Comparison of ENCODE assay signal across 11 cellular contexts in genomic region chr2:66813976-66814375, GRCh38.
"Had no signal": no experiment of that assay in that cellular context is flagged by ENCODE, and none has a peak within 500 bp of the region (broad histone marks: within the 10 kb centered on the region; RNA-seq: fewer than 3 reads in every experiment).

No MANE protein-coding gene starts in this region.

- H3K36me3 ChIP-seq: breast epithelium, left ventricle myocardium inferior had no signal

- H3K27ac ChIP-seq: breast epithelium, left ventricle myocardium inferior, testis had no signal

- H3K4me1 Mint-ChIP-seq: activated naive CD4-positive, alpha-beta T cell treated with anti-CD3 and anti-CD28 coated beads, Interleukin-2, amount 50 U/mL, for 24 hours had no signal

- H3K4me1 ChIP-seq: breast epithelium, left ventricle myocardium inferior, testis had no signal

- H3K9me3 ChIP-seq: testis had no signal

- H3K4me3 ChIP-seq: breast epithelium, left ventricle myocardium inferior, testis had no signal

- H3K27ac Mint-ChIP-seq: activated naive CD4-positive, alpha-beta T cell treated with anti-CD3 and anti-CD28 coated beads, Interleukin-2, amount 50 U/mL, for 24 hours had no signal

- H3K27me3 ChIP-seq: breast epithelium, testis had no signal

- H3K27me3 Mint-ChIP-seq: activated naive CD4-positive, alpha-beta T cell treated with anti-CD3 and anti-CD28 coated beads, Interleukin-2, amount 50 U/mL, for 24 hours had no signal

- ATAC-seq: right cardiac atrium had no signal

- DNase-seq: dermis blood vessel endothelial cell; head of caudate nucleus; left ventricle myocardium inferior; mesendoderm; posterior cingulate gyrus; right cardiac atrium; stimulated activated CD4-positive, alpha-beta T cell treated with anti-CD3 and anti-CD28 coated beads, Interleukin-12 subunit alpha, Interleukin-12 subunit beta, amount 100 ng/mL, for 4 hours; stimulated activated naive CD4-positive, alpha-beta T cell treated with Interleukin-2 at 50 U/mL for 16 hours; testis had no signal

- H3K9me3 Mint-ChIP-seq: activated naive CD4-positive, alpha-beta T cell treated with anti-CD3 and anti-CD28 coated beads, Interleukin-2, amount 50 U/mL, for 24 hours had no signal

- H3K4me3 Mint-ChIP-seq: activated naive CD4-positive, alpha-beta T cell treated with anti-CD3 and anti-CD28 coated beads, Interleukin-2, amount 50 U/mL, for 24 hours had no signal

- H3K36me3 Mint-ChIP-seq: activated naive CD4-positive, alpha-beta T cell treated with anti-CD3 and anti-CD28 coated beads, Interleukin-2, amount 50 U/mL, for 24 hours had no signal
